Comparison of ENCODE assay signal across 1 cellular context in genomic region chr2:26330114-26330581, GRCh38.
TF ChIP-seq lines count a peak whose summit lies in the region.

No MANE protein-coding gene starts in this region.

TF ChIP-seq in A549, 52 proteins besides CTCF, POLR2A, EP300 and RAD21 (continued from another document):
- no peak for TF ChIP-seq ZFP36 (IDR thresholded peaks at IDR 0.05; ENCODE audit: borderline replicate concordance, partially characterized antibody)
